9 cellular contexts compared by ENCODE assay signal in genomic region chr16:70289229-70290098, GRCh38. TPM values are rescaled to one million over a fixed set of nuclear protein-coding genes. Genes with fewer than 3 reads are reported as not detected.
DNase-seq lines count a peak whose midpoint lies in the region; ATAC-seq, FAIRE-seq and TF ChIP-seq lines count a peak whose summit lies in the region.
"Had no signal": no experiment of that assay in that cellular context is flagged by ENCODE, and none has a peak within 500 bp of the region (broad histone marks: within the 10 kb centered on the region; RNA-seq: fewer than 3 reads in every experiment).

TSS of gene AARS1 (minus strand) at chr16:70289506. CDS start at chr16:70282763, 6,743 bp downstream.

- peaks cover 9% of the 10 kb centered on the region for H3K4me1 ChIP-seq in keratinocyte (ENCODE audit: control insufficient read depth, extremely low read depth, insufficient read depth, low read length)

- H4K20me1 ChIP-seq in keratinocyte (ENCODE audit: control insufficient read depth, extremely low read depth, insufficient read depth, low read length), result peaks cover 4% of the 10 kb centered on the region

- no peaks in the 10 kb centered on the region for H3K9me3 ChIP-seq in keratinocyte (ENCODE audit: control insufficient read depth, low read depth, low read length)

- H3K36me3 ChIP-seq in keratinocyte (ENCODE audit: control insufficient read depth in 2 of 2, extremely low read depth in 1 of 2, insufficient read depth in 2 of 2, low read length in 2 of 2), result peaks cover 3 to 9% of the 10 kb centered on the region in 2 experiments

- H3K4me3 ChIP-seq in keratinocyte (ENCODE audit: control insufficient read depth in 2 of 3, extremely low read depth in 1 of 3, insufficient read depth in 2 of 3, low read depth in 1 of 3, low read length in 3 of 3), result peak within 1 kb of the TSS; percentile 90 to 99 (median 95)

- no peaks in the 10 kb centered on the region for H3K27me3 ChIP-seq in keratinocyte (ENCODE audit: control insufficient read depth, extremely low read depth, insufficient read depth, low read length)

- peak within 1 kb of the TSS; percentile 84 for H3K4me2 ChIP-seq in keratinocyte (ENCODE audit: control insufficient read depth, extremely low read depth, insufficient read depth, low read depth, low read length)

- TF ChIP-seq CTCF in AG09319 (IDR thresholded peaks at IDR 0.05; ENCODE audit: low read depth, low read length) (no peak), keratinocyte (optimal IDR thresholded peaks at IDR 0.05 in 1 of 3, IDR thresholded peaks at IDR 0.05 in 1 of 3, conservative IDR thresholded peaks at IDR 0.05 in 1 of 3; ENCODE audit: extremely low read depth in 1 of 3, insufficient read depth in 2 of 3, low read length in 3 of 3) (no peak)

- H3K79me2 ChIP-seq in keratinocyte (ENCODE audit: control insufficient read depth, insufficient read depth, low read length), result peaks cover 44% of the 10 kb centered on the region

- DNase-seq in AG09319 (ENCODE audit: extremely low read depth, low read depth), result peak; percentile 100
- peak; percentile 96 for DNase-seq in NCI-H446 treated with DMSO at 0.1 percent for 48 hours (lab: John Stamatoyannopoulos, UW)
- DNase-seq in activated CD4-positive, CD25-positive, alpha-beta regulatory T cell treated with anti-CD3 and anti-CD28 coated beads, Interleukin-2, amount 50 U/mL, for 72 hours, result peak; percentile 90
- peak; percentile 89 to 91 for DNase-seq in cerebellar nuclear complex (lab: John Stamatoyannopoulos, UW)
- peak; percentile 91 for DNase-seq in keratinocyte (ENCODE audit: low read depth, low spot score)
- DNase-seq in stimulated activated CD4-positive, alpha-beta T cell treated with anti-CD3 and anti-CD28 coated beads, Interleukin-15, amount 100 ng/mL, for 1 hour (ENCODE audit: low read depth in 1 of 2, low spot score in 1 of 2), result peak; percentile 84 to 85

- peak within 1 kb of the TSS; percentile 90 for H2AFZ ChIP-seq in keratinocyte (ENCODE audit: control insufficient read depth, low read length)

- no peaks in the 10 kb centered on the region for H3K9me1 ChIP-seq in keratinocyte (ENCODE audit: control insufficient read depth, extremely low read depth, insufficient read depth, low read length)

- peak; percentile 41 for FAIRE-seq in keratinocyte (lab: Jason Lieb, UNC)
- FAIRE-seq: colon had no signal

- dilution Hi-C loops in keratinocyte (cut with MboI; ENCODE audit: extremely low pct_ligation_motif_present, low sequenced_read_pairs), result no loop called here

- H3K27ac ChIP-seq in keratinocyte (ENCODE audit: control insufficient read depth, insufficient read depth, low read length), result peak within 1 kb of the TSS; percentile 98

- peak within 1 kb of the TSS; percentile 98 for H3K9ac ChIP-seq in keratinocyte (ENCODE audit: control insufficient read depth, extremely low read depth, insufficient read depth, low read length)

- ATAC-seq in GM19035 (IDR thresholded peaks at IDR 0.05; ENCODE audit: unreplicated experiment) (peak; percentile 98), HG03354 (IDR thresholded peaks at IDR 0.05; ENCODE audit: poor library complexity, severe bottlenecking, unreplicated experiment) (peak; percentile 98)

RNA-seq across cellular contexts. Expression of gene AARS1, which starts in this region (rescaled TPM):
- polyA plus RNA-seq in keratinocyte, result 78.3 to 99.2 TPM (median 83.7 TPM) in 3 replicates
- 95.7 TPM for polyA plus RNA-seq in keratinocyte (2011; ENCODE audit: low read depth)
- 59.2 and 59.4 TPM in 2 replicates for polyA plus RNA-seq in keratinocyte (2011; cell fraction: cytosol; rRNA removed)
- polyA plus RNA-seq in keratinocyte (2011; cell fraction: nucleus; rRNA removed), result 123 and 127 TPM in 2 replicates
- polyA plus RNA-seq in keratinocyte (2012; ENCODE audit: low replicate concordance), result 82.4 and 139 TPM in 2 replicates
- 107 to 118 TPM (median 118 TPM) in 3 replicates for polyA minus RNA-seq in keratinocyte
- polyA minus RNA-seq in keratinocyte (2011; cell fraction: cytosol; rRNA and poly(A)+ RNA removed), result 68.1 TPM
- 83.9 and 123 TPM in 2 replicates for polyA minus RNA-seq in keratinocyte (2011; cell fraction: nucleus; rRNA and poly(A)+ RNA removed)

Comparison
In these comparisons a context has a peak if more than half of its experiments do, and no peak if none do; other contexts are left out.
1. Peak in every context shown above with its lines: DNase-seq, ATAC-seq, H3K4me3 ChIP-seq and H3K27ac ChIP-seq.